In the genomic region with DNA sequence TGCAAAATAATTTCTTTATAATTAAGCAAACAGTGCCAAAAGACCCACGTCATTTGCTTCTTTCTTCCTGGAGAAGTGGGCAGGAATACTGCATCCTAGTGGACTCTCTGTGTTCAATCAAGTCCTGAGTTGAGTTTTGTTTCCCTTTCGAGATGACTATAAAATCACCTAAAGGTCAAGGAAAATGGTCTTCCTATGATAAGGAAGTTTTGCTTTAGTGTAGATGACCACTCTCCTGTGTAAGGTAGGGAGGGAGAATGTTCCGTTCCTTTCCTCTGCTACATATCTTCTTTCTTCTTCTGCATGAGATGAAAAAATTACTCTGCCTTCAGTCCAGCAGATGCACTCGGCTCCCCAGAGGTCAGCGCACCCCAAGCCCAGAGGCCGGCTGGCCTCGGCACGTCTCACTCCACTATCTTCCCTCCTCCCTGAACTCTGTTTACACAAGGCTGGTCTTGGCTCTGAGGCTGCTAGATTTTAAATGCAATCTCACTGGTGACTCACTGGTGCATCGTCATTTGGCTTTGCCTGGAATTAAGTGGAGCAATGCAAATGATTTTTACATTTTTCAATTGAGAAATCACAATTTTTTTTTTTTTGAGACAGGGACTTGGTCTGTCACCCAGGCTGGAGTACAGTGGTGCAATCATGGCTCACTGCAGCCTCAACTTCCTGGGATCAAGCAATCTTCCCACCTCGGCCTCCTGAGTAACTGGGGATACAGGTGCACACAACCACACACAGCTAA, we compare ENCODE assay signal across 1 cellular context.
TF ChIP-seq lines count a peak whose summit lies in the region.

No MANE protein-coding gene starts in this region.

TF ChIP-seq in HepG2, 621 proteins besides CTCF, POLR2A, EP300 and RAD21 (continued from another document and continues in another):
- TF ChIP-seq, protein P1, sequence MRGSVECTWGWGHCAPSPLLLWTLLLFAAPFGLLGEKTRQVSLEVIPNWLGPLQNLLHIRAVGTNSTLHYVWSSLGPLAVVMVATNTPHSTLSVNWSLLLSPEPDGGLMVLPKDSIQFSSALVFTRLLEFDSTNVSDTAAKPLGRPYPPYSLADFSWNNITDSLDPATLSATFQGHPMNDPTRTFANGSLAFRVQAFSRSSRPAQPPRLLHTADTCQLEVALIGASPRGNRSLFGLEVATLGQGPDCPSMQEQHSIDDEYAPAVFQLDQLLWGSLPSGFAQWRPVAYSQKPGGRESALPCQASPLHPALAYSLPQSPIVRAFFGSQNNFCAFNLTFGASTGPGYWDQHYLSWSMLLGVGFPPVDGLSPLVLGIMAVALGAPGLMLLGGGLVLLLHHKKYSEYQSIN (CRISPR knock-in tag; IDR thresholded peaks at IDR 0.05; ENCODE audit: borderline replicate concordance) = no peak
- TF ChIP-seq ZNF720 (CRISPR knock-in tag; IDR thresholded peaks at IDR 0.05) (no peak), RFXANK (CRISPR knock-in tag; IDR thresholded peaks at IDR 0.05) (no peak), MXD4 (CRISPR knock-in tag; IDR thresholded peaks at IDR 0.05) (no peak), NFIC (IDR thresholded peaks at IDR 0.05; ENCODE audit: low read length) (no peak), ZNF251 (CRISPR knock-in tag; IDR thresholded peaks at IDR 0.05) (no peak), RNF2 (conservative IDR thresholded peaks at IDR 0.05; ENCODE audit: low read depth) (no peak), ZNF354B (CRISPR knock-in tag; IDR thresholded peaks at IDR 0.05) (no peak), KMT2A (CRISPR knock-in tag; IDR thresholded peaks at IDR 0.05) (0 out of 2 replicates have a peak, but pooled peaks have one; percentile 39), CHCHD3 (CRISPR knock-in tag; IDR thresholded peaks at IDR 0.05) (no peak), REPIN1 (CRISPR knock-in tag; IDR thresholded peaks at IDR 0.05; ENCODE audit: borderline replicate concordance, low read depth) (no peak), ZNF17 (CRISPR knock-in tag; IDR thresholded peaks at IDR 0.05) (no peak), ZMYM2 (CRISPR knock-in tag; IDR thresholded peaks at IDR 0.05) (0 out of 2 replicates have a peak, but pooled peaks have one; percentile 19), ZNF20 (CRISPR knock-in tag; IDR thresholded peaks at IDR 0.05) (no peak), ZIK1 (CRISPR knock-in tag; IDR thresholded peaks at IDR 0.05; ENCODE audit: borderline replicate concordance, low read depth) (no peak), ZNF614 (CRISPR knock-in tag; IDR thresholded peaks at IDR 0.05; ENCODE audit: borderline replicate concordance) (no peak), SOX6 (IDR thresholded peaks at IDR 0.05) (no peak), SOX6 (CRISPR knock-in tag; IDR thresholded peaks at IDR 0.05) (peak; percentile 54; the same call in 1 of the 2 replicates), NFRKB (IDR thresholded peaks at IDR 0.05) (no peak), ZNF776 (CRISPR knock-in tag; IDR thresholded peaks at IDR 0.05) (no peak), JUNB (CRISPR knock-in tag; IDR thresholded peaks at IDR 0.05; ENCODE audit: borderline replicate concordance) (no peak), MAFF (IDR thresholded peaks at IDR 0.05; ENCODE audit: low read depth, low read length) (no peak), ZKSCAN1 (IDR thresholded peaks at IDR 0.05; ENCODE audit: low read length) (no peak), MTA1 (CRISPR knock-in tag; IDR thresholded peaks at IDR 0.05; ENCODE audit: borderline replicate concordance) (peak; percentile 53; the same call in 1 of the 2 replicates), ZSCAN22 (CRISPR knock-in tag; IDR thresholded peaks at IDR 0.05) (no peak), ZNF382 (CRISPR knock-in tag; IDR thresholded peaks at IDR 0.05; ENCODE audit: borderline replicate concordance) (no peak), NR1H2 (CRISPR knock-in tag; IDR thresholded peaks at IDR 0.05; ENCODE audit: borderline replicate concordance, low read depth) (no peak), NFYC (CRISPR knock-in tag; IDR thresholded peaks at IDR 0.05) (no peak), EED (CRISPR knock-in tag; IDR thresholded peaks at IDR 0.05) (no peak), KDM2A (CRISPR knock-in tag; IDR thresholded peaks at IDR 0.05; ENCODE audit: borderline replicate concordance, low read depth) (peak; percentile 30; the same call in 1 of the 2 replicates), ZNF616 (CRISPR knock-in tag; IDR thresholded peaks at IDR 0.05; ENCODE audit: low read depth) (no peak)
- TF ChIP-seq, protein P2, sequence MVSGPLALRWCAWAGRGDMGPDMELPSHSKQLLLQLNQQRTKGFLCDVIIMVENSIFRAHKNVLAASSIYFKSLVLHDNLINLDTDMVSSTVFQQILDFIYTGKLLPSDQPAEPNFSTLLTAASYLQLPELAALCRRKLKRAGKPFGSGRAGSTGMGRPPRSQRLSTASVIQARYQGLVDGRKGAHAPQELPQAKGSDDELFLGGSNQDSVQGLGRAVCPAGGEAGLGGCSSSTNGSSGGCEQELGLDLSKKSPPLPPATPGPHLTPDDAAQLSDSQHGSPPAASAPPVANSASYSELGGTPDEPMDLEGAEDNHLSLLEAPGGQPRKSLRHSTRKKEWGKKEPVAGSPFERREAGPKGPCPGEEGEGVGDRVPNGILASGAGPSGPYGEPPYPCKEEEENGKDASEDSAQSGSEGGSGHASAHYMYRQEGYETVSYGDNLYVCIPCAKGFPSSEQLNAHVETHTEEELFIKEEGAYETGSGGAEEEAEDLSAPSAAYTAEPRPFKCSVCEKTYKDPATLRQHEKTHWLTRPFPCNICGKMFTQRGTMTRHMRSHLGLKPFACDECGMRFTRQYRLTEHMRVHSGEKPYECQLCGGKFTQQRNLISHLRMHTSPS (CRISPR knock-in tag; IDR thresholded peaks at IDR 0.05; ENCODE audit: low read depth) = no peak
- TF ChIP-seq, protein P3, sequence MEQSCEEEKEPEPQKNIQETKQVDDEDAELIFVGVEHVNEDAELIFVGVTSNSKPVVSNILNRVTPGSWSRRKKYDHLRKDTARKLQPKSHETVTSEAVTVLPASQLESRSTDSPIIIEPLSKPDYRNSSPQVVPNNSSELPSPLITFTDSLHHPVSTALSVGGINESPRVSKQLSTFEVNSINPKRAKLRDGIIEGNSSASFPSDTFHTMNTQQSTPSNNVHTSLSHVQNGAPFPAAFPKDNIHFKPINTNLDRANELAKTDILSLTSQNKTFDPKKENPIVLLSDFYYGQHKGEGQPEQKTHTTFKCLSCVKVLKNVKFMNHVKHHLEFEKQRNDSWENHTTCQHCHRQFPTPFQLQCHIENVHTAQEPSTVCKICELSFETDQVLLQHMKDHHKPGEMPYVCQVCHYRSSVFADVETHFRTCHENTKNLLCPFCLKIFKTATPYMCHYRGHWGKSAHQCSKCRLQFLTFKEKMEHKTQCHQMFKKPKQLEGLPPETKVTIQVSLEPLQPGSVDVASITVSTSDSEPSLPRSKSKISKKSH (CRISPR knock-in tag; IDR thresholded peaks at IDR 0.05; ENCODE audit: borderline replicate concordance) = no peak
- TF ChIP-seq, protein P4, sequence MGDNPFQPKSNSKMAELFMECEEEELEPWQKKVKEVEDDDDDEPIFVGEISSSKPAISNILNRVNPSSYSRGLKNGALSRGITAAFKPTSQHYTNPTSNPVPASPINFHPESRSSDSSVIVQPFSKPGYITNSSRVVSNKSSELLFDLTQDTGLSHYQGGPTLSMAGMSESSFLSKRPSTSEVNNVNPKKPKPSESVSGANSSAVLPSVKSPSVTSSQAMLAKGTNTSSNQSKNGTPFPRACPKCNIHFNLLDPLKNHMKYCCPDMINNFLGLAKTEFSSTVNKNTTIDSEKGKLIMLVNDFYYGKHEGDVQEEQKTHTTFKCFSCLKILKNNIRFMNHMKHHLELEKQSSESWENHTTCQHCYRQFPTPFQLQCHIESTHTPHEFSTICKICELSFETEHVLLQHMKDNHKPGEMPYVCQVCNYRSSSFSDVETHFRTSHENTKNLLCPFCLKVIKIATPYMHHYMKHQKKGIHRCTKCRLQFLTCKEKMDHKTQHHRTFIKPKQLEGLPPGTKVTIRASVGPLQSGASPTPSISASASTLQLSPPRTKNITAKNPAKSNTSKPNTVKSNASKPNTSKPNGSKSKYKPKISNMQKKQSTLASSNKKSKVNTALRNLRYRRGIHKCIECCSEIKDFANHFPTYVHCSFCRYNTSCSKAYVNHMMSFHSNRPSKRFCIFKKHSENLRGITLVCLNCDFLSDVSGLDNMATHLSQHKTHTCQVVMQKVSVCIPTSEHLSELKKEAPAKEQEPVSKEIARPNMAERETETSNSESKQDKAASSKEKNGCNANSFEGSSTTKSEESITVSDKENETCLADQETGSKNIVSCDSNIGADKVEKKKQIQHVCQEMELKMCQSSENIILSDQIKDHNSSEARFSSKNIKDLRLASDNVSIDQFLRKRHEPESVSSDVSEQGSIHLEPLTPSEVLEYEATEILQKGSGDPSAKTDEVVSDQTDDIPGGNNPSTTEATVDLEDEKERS (CRISPR knock-in tag; IDR thresholded peaks at IDR 0.05) = no peak
- TF ChIP-seq, protein P5, sequence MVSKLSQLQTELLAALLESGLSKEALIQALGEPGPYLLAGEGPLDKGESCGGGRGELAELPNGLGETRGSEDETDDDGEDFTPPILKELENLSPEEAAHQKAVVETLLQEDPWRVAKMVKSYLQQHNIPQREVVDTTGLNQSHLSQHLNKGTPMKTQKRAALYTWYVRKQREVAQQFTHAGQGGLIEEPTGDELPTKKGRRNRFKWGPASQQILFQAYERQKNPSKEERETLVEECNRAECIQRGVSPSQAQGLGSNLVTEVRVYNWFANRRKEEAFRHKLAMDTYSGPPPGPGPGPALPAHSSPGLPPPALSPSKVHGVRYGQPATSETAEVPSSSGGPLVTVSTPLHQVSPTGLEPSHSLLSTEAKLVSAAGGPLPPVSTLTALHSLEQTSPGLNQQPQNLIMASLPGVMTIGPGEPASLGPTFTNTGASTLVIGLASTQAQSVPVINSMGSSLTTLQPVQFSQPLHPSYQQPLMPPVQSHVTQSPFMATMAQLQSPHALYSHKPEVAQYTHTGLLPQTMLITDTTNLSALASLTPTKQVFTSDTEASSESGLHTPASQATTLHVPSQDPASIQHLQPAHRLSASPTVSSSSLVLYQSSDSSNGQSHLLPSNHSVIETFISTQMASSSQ (IDR thresholded peaks at IDR 0.05; ENCODE audit: low read depth) = no peak
- TF ChIP-seq, protein P5 (CRISPR knock-in tag; IDR thresholded peaks at IDR 0.05; ENCODE audit: borderline replicate concordance) = no peak
- TF ChIP-seq, protein P6, sequence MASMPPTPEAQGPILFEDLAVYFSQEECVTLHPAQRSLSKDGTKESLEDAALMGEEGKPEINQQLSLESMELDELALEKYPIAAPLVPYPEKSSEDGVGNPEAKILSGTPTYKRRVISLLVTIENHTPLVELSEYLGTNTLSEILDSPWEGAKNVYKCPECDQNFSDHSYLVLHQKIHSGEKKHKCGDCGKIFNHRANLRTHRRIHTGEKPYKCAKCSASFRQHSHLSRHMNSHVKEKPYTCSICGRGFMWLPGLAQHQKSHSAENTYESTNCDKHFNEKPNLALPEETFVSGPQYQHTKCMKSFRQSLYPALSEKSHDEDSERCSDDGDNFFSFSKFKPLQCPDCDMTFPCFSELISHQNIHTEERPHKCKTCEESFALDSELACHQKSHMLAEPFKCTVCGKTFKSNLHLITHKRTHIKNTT (CRISPR knock-in tag; IDR thresholded peaks at IDR 0.05) = no peak
- TF ChIP-seq, protein P7, sequence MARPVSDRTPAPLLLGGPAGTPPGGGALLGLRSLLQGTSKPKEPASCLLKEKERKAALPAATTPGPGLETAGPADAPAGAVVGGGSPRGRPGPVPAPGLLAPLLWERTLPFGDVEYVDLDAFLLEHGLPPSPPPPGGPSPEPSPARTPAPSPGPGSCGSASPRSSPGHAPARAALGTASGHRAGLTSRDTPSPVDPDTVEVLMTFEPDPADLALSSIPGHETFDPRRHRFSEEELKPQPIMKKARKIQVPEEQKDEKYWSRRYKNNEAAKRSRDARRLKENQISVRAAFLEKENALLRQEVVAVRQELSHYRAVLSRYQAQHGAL (CRISPR knock-in tag; IDR thresholded peaks at IDR 0.05; ENCODE audit: not compliant biosample characterization) = no peak
- TF ChIP-seq, protein P8, sequence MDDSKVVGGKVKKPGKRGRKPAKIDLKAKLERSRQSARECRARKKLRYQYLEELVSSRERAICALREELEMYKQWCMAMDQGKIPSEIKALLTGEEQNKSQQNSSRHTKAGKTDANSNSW (CRISPR knock-in tag; IDR thresholded peaks at IDR 0.05; ENCODE audit: borderline replicate concordance) = no peak
- TF ChIP-seq, protein P9, sequence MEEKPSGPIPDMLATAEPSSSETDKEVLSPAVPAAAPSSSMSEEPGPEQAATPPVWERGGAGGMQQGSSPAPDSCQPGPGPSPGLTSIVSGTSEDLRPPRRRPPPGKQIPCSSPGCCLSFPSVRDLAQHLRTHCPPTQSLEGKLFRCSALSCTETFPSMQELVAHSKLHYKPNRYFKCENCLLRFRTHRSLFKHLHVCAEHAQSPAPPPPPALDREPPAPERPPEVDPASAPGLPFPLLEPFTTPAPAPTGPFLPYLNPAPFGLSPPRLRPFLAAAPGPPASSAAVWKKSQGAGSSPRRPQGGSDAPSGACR (CRISPR knock-in tag; IDR thresholded peaks at IDR 0.05) = no peak
- TF ChIP-seq, protein P10, sequence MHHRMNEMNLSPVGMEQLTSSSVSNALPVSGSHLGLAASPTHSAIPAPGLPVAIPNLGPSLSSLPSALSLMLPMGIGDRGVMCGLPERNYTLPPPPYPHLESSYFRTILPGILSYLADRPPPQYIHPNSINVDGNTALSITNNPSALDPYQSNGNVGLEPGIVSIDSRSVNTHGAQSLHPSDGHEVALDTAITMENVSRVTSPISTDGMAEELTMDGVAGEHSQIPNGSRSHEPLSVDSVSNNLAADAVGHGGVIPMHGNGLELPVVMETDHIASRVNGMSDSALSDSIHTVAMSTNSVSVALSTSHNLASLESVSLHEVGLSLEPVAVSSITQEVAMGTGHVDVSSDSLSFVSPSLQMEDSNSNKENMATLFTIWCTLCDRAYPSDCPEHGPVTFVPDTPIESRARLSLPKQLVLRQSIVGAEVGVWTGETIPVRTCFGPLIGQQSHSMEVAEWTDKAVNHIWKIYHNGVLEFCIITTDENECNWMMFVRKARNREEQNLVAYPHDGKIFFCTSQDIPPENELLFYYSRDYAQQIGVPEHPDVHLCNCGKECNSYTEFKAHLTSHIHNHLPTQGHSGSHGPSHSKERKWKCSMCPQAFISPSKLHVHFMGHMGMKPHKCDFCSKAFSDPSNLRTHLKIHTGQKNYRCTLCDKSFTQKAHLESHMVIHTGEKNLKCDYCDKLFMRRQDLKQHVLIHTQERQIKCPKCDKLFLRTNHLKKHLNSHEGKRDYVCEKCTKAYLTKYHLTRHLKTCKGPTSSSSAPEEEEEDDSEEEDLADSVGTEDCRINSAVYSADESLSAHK (CRISPR knock-in tag; IDR thresholded peaks at IDR 0.05; ENCODE audit: borderline replicate concordance) = no peak
